28 cellular contexts compared by ENCODE assay signal in the genomic region with DNA sequence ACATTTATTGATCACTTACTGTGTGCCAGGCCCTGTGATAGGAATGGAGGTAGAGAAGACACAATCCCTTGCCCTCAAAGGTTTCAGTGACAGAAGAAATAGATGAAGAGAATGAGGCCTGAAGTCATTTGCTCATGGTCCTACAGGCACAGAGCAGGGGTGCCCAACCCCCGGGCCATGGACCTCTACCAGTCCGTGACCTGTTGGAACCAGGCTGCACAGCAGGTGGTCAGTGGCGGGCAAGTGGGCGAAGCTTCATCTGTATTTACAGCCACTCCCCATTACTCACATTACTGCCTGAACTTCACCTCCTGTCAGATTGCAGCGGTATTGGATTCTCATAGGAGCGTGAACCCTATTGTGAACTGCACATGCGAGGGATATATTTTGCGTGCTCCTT.
DNase-seq lines count a peak whose midpoint lies in the region; ATAC-seq, FAIRE-seq and TF ChIP-seq lines count a peak whose summit lies in the region.
"Had no signal": no experiment of that assay in that cellular context is flagged by ENCODE, and none has a peak within 500 bp of the region (broad histone marks: within the 10 kb centered on the region; RNA-seq: fewer than 3 reads in every experiment).

No MANE protein-coding gene starts in this region.

- H2BK120ac ChIP-seq in IMR-90 (ENCODE audit: low read depth, low read length): peak overlapping the region; percentile 13; the same call in 1 of the 2 replicates

- dilution Hi-C loops in IMR-90 (cut with HindIII; ENCODE audit: low sequenced_read_pairs, unreplicated experiment): no loop called here

- H2BK20ac ChIP-seq in IMR-90 (ENCODE audit: low read depth, low read length): no peak overlapping the region

- TF ChIP-seq POLR2A in IMR-90 (IDR thresholded peaks at IDR 0.05; ENCODE audit: low read depth, low read length) (no peak), esophagus muscularis mucosa (IDR thresholded peaks at IDR 0.05; ENCODE audit: low read depth) (no peak)

- peaks cover 23 to 37% of the 10 kb centered on the region in 2 experiments for H3K79me1 ChIP-seq in IMR-90 (ENCODE audit: low read depth in 1 of 2, low read length in 2 of 2)

- H4K91ac ChIP-seq in IMR-90 (ENCODE audit: insufficient read depth, low read depth, low read length): no peak overlapping the region

- H2AK5ac ChIP-seq in IMR-90 (ENCODE audit: low read depth, low read length): peak overlapping the region; percentile 64; the same call in 1 of the 2 replicates

- POLR2A ChIA-PET in IMR-90 (lab: Charles Lee; ENCODE audit: unreplicated experiment): no interaction called here

- H3K27me3 ChIP-seq in IMR-90 (ENCODE audit: control insufficient read depth, insufficient read depth, low read length) (no peaks in the 10 kb centered on the region), esophagus muscularis mucosa (no peaks in the 10 kb centered on the region), smooth muscle cell (ENCODE audit: low read depth) (no peaks in the 10 kb centered on the region)
- H3K27me3 ChIP-seq: BE2C, BLaER1 had no signal

- H3K9ac ChIP-seq in IMR-90 (ENCODE audit: low read depth, low read length) (no peak overlapping the region), kidney (ENCODE audit: low read length in 2 of 2) (no peak overlapping the region), smooth muscle cell (ENCODE audit: low read depth) (no peak overlapping the region)
- H3K9ac ChIP-seq: BLaER1 had no signal

- H2AK9ac ChIP-seq in IMR-90 (replicated peaks; ENCODE audit: low read depth, low read length, poor library complexity): no peak overlapping the region

- 80% methylated on average over 1 of the region's 8 CpGs; no CpG with 5 or more reads in 1 of the 2 experiments for WGBS in IMR-90 (ENCODE audit: extremely low coverage in 2 of 2, insufficient read length in 1 of 2), 2 experiments
- 97% methylated on average over 8 of the region's 8 CpGs for whole genome bisulfite sequencing in esophagus muscularis mucosa
- 96% methylated on average over 8 of the region's 8 CpGs for WGBS in smooth muscle cell (ENCODE audit: low lambda C conversion rate)

- no TSS peak for BruUV-seq in IMR-90 (replicated peaks; lab: Mats Ljungman, UMichigan)

- DNase-seq in IMR-90 (no peak), esophagus muscularis mucosa (ENCODE audit: extremely low spot score) (no peak), kidney (peak; percentile 52), smooth muscle cell (lab: John Stamatoyannopoulos, UW; ENCODE audit: unreplicated experiment) (no peak), H4 (ENCODE audit: low spot score) (no peak)
- DNase-seq: 8988T; ACHN; BE2C; C1 segment of cervical spinal cord; CD4-positive, alpha-beta memory T cell; CD4-positive, CD25-positive, alpha-beta regulatory T cell; CD8-positive, alpha-beta memory T cell; COR-L47; DMS 273 treated with DMSO at 0.1 percent for 48 hours; DMS153; DMS53; DMS79; DND-41; EL; GDM1 had no signal

- no peak overlapping the region for H3K4ac ChIP-seq in IMR-90 (ENCODE audit: low read depth, low read length)

- H3K14ac ChIP-seq in IMR-90 (replicated peaks; ENCODE audit: low read depth, low read length): no peak overlapping the region

- H2AFZ ChIP-seq in IMR-90 (replicated peaks; ENCODE audit: low read length, poor library complexity) (no peak overlapping the region), smooth muscle cell (ENCODE audit: low read depth) (no peak overlapping the region)

- no peak for TF ChIP-seq EP300 in esophagus muscularis mucosa (IDR thresholded peaks at IDR 0.05)

- H3K4me2 ChIP-seq in IMR-90 (ENCODE audit: low read depth, low read length) (no peak overlapping the region), smooth muscle cell (no peak overlapping the region)
- H3K4me2 ChIP-seq: BLaER1 had no signal

- H4K8ac ChIP-seq in IMR-90 (ENCODE audit: low read depth in 2 of 2, low read length in 2 of 2): no peak overlapping the region

- H3K9me1 ChIP-seq in IMR-90 (ENCODE audit: insufficient read depth, low read length): peaks cover 15% of the 10 kb centered on the region

- H4K20me1 ChIP-seq in IMR-90 (ENCODE audit: insufficient read depth, low read length) (no peaks in the 10 kb centered on the region), smooth muscle cell (ENCODE audit: low read depth) (no peaks in the 10 kb centered on the region)
- H4K20me1 ChIP-seq: BLaER1 had no signal

- CTCF ChIA-PET in IMR-90 (lab: Yijun Ruan, JAX): interaction anchor here (1.2 to 1.5 kb wide), 3 partner anchors 10 to 321 kb away, joined by 3 read pairs; no protein-coding TSS in a partner anchor

- no peak overlapping the region for H2BK15ac ChIP-seq in IMR-90 (ENCODE audit: low read depth, low read length)

- no peak overlapping the region for H3K18ac ChIP-seq in IMR-90 (ENCODE audit: low read depth, low read length)

- H3K9me3 ChIP-seq in IMR-90 (ENCODE audit: control insufficient read depth, insufficient read depth, low read length): no peaks in the 10 kb centered on the region
- no peaks in the 10 kb centered on the region for H3K9me3 ChIP-seq in esophagus muscularis mucosa
- no peaks in the 10 kb centered on the region for H3K9me3 ChIP-seq in kidney (ENCODE audit: control insufficient read depth in 1 of 2, low read length in 2 of 2)
- H3K9me3 ChIP-seq in smooth muscle cell (replicated peaks; ENCODE audit: low read depth): no peaks in the 10 kb centered on the region
- H3K9me3 ChIP-seq: BE2C had no signal

- in situ Hi-C loops in IMR-90 (cut with MboI; ENCODE audit: low sequenced_read_pairs): no loop called here

- TF ChIP-seq CTCF in IMR-90 (conservative IDR thresholded peaks at IDR 0.05; ENCODE audit: low read depth, low read length) (no peak), esophagus muscularis mucosa (IDR thresholded peaks at IDR 0.05) (no peak), kidney (IDR thresholded peaks at IDR 0.05; ENCODE audit: borderline replicate concordance, extremely low read depth, insufficient read depth) (no peak), smooth muscle cell (IDR thresholded peaks at IDR 0.05; ENCODE audit: borderline replicate concordance, insufficient read depth, poor library complexity, severe bottlenecking) (no peak)

- no peak for TF ChIP-seq RAD21 in IMR-90 (IDR thresholded peaks at IDR 0.05; ENCODE audit: low read length)

- H3K4me3 ChIP-seq in IMR-90 (ENCODE audit: insufficient read depth, low read depth, low read length) (no peak overlapping the region), esophagus muscularis mucosa (no peak overlapping the region), kidney (ENCODE audit: low read length in 2 of 2) (no peak overlapping the region), smooth muscle cell (no peak overlapping the region)
- H3K4me3 ChIP-seq: BLaER1, GM12878 had no signal

- H3F3A ChIP-seq in smooth muscle cell (ENCODE audit: low read depth): no peaks in the 10 kb centered on the region

- intact Hi-C loops in IMR-90 (cut with micrococcal nuclease): loop anchor here (5.0 kb wide), 1 partner anchor 362 kb away; no protein-coding TSS in a partner anchor
- intact Hi-C loops in esophagus muscularis mucosa (cut with DNase I): no loop called here
- intact Hi-C loops in kidney (cut with DNase I): no loop called here

- no peak overlapping the region for H3K56ac ChIP-seq in IMR-90 (ENCODE audit: extremely low read depth, insufficient read depth, low read length)

- FAIRE-seq in kidney (lab: Jason Lieb, UNC): no peak
- FAIRE-seq: A204.1, GM12878, GM12892, GM18507, GM19239 had no signal

- ATAC-seq in IMR-90 (ENCODE audit: low read depth) (no peak), GM18907 (IDR thresholded peaks at IDR 0.05; ENCODE audit: unreplicated experiment) (no peak), HG03354 (IDR thresholded peaks at IDR 0.05; ENCODE audit: poor library complexity, severe bottlenecking, unreplicated experiment) (no peak)
- ATAC-seq: GM12878 had no signal

- H4K5ac ChIP-seq in IMR-90 (ENCODE audit: low read depth, low read length): no peak overlapping the region

- H3K23ac ChIP-seq in IMR-90 (ENCODE audit: low read depth, low read length): no peak overlapping the region

- H2BK5ac ChIP-seq in IMR-90 (ENCODE audit: low read depth, low read length, poor library complexity, severe bottlenecking): peak overlapping the region; percentile 74

- H3K36me3 ChIP-seq in IMR-90 (ENCODE audit: control insufficient read depth, insufficient read depth, low read length) (no peaks in the 10 kb centered on the region; the same call in 1 of the 2 replicates), esophagus muscularis mucosa (no peaks in the 10 kb centered on the region), kidney (ENCODE audit: control insufficient read depth in 1 of 2, insufficient read depth in 2 of 2, low read length in 2 of 2) (no peaks in the 10 kb centered on the region), smooth muscle cell (ENCODE audit: low read depth) (no peaks in the 10 kb centered on the region)
- H3K36me3 ChIP-seq: BE2C, BLaER1 had no signal

- H3K4me1 ChIP-seq in IMR-90 (ENCODE audit: control insufficient read depth, insufficient read depth, low read length): peaks cover 17% of the 10 kb centered on the region; the same call in 1 of the 2 replicates
- H3K4me1 ChIP-seq in esophagus muscularis mucosa: peaks cover 9 to 56% (median 45%) of the 10 kb centered on the region in 4 donors
- H3K4me1 ChIP-seq in kidney (ENCODE audit: control insufficient read depth in 1 of 2, insufficient read depth in 1 of 2, low read depth in 1 of 2, low read length in 2 of 2): peaks cover 2 to 5% of the 10 kb centered on the region in 2 donors
- no peaks in the 10 kb centered on the region for H3K4me1 ChIP-seq in smooth muscle cell (ENCODE audit: low read depth)
- H3K4me1 ChIP-seq: BE2C, BLaER1 had no signal

- H3K27ac ChIP-seq in IMR-90 (ENCODE audit: insufficient read depth, low read length) (no peak overlapping the region), esophagus muscularis mucosa (replicated peaks in 1 of 4) (peak overlapping the region; percentile 11 to 60 (median 43)), kidney (ENCODE audit: low read depth in 2 of 2, low read length in 2 of 2) (no peak overlapping the region), smooth muscle cell (ENCODE audit: low read depth) (peak overlapping the region; percentile 89)
- H3K27ac ChIP-seq: BLaER1 had no signal

- H3K79me2 ChIP-seq in smooth muscle cell (ENCODE audit: low read depth): peaks cover 10% of the 10 kb centered on the region

TF ChIP-seq in IMR-90, 13 proteins besides CTCF, POLR2A, EP300 and RAD21:
- TF ChIP-seq SMC3 (IDR thresholded peaks at IDR 0.05; ENCODE audit: low read depth, low read length): no peak

Comparison
In these comparisons a context has a peak if more than half of its experiments do, and no peak if none do; other contexts are left out.
1. H3K27ac ChIP-seq: peak in esophagus muscularis mucosa (4 of 4) and smooth muscle cell (single experiment); none in IMR-90 (single experiment) and kidney (0 of 2).